Comparison of ENCODE assay signal across 14 cellular contexts in the genomic region with DNA sequence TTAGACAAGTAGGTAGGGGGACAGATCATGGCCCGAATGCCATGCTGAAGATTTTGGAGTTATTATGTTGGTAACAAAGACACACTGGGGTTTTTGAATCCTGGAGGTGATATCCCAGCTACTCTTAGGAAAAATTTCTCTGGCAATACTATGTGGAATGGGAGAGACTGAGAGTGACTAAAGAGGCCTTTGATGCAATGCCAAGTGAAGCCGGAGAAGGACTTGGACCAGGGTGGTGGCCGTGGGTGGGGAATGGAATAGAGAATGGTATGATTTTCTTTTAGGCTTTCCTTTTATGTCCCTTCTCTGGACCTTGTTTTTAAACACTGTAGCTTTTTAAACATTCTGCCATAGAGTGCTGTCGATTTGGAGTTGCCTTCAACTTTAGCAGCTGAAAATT.
"Had no signal": no experiment of that assay in that cellular context is flagged by ENCODE, and none has a peak within 500 bp of the region (broad histone marks: within the 10 kb centered on the region; RNA-seq: fewer than 3 reads in every experiment).

No MANE protein-coding gene starts in this region.

- ATAC-seq: natural killer cell treated with Interleukin-12 subunit alpha and Interleukin-12 subunit beta and Interleukin-15 and Interleukin-18, amount 100 ng/mL, for 72 hours had no signal

- H3K4me3 Mint-ChIP-seq: activated naive CD8-positive, alpha-beta T cell treated with anti-CD3 and anti-CD28 coated beads for 36 hours; activated T-helper 1 cell treated with anti-CD3 and anti-CD28 coated beads, Interleukin-12 subunit alpha, Interleukin-12 subunit beta, Interleukin-2, Interleukin-4 antibody, amounts not matched to agents 30 ng/mL and 10 ng/mL and 1 ng/mL, durations not matched to agents 14 hours and 24 hours and 36 hours; natural killer cell treated with Interleukin-12 subunit alpha and Interleukin-12 subunit beta and Interleukin-15 and Interleukin-18, amount 100 ng/mL, for 72 hours; T-helper 2 cell treated with Interferon-gamma antibody and Interleukin-4, amounts not matched to agents 5 μg/mL and 100 μg/mL, for 36 hours had no signal

- H3K27me3 ChIP-seq: right atrium auricular region, upper lobe of left lung had no signal

- H3K9me3 Mint-ChIP-seq: activated naive CD8-positive, alpha-beta T cell treated with anti-CD3 and anti-CD28 coated beads for 36 hours; activated T-helper 1 cell treated with anti-CD3 and anti-CD28 coated beads, Interleukin-12 subunit alpha, Interleukin-12 subunit beta, Interleukin-2, Interleukin-4 antibody, amounts not matched to agents 30 ng/mL and 10 ng/mL and 1 ng/mL, durations not matched to agents 14 hours and 24 hours and 36 hours; natural killer cell treated with Interleukin-12 subunit alpha and Interleukin-12 subunit beta and Interleukin-15 and Interleukin-18, amount 100 ng/mL, for 72 hours; T-helper 2 cell treated with Interferon-gamma antibody and Interleukin-4, amounts not matched to agents 5 μg/mL and 100 μg/mL, for 36 hours had no signal

- H3K36me3 Mint-ChIP-seq: activated naive CD8-positive, alpha-beta T cell treated with anti-CD3 and anti-CD28 coated beads for 36 hours; natural killer cell treated with Interleukin-12 subunit alpha and Interleukin-12 subunit beta and Interleukin-15 and Interleukin-18, amount 100 ng/mL, for 72 hours had no signal

- H3K4me3 ChIP-seq: left ventricle myocardium inferior, right atrium auricular region, skin epidermis, upper lobe of left lung had no signal

- H3K9me3 ChIP-seq: left ventricle myocardium inferior, right atrium auricular region, upper lobe of left lung had no signal

- H3K4me1 ChIP-seq: right atrium auricular region had no signal

- H3K27ac ChIP-seq: left ventricle myocardium inferior, right atrium auricular region, skin epidermis, upper lobe of left lung had no signal

- H3K27ac Mint-ChIP-seq: activated naive CD8-positive, alpha-beta T cell treated with anti-CD3 and anti-CD28 coated beads for 36 hours; activated T-helper 1 cell treated with anti-CD3 and anti-CD28 coated beads, Interleukin-12 subunit alpha, Interleukin-12 subunit beta, Interleukin-2, Interleukin-4 antibody, amounts not matched to agents 30 ng/mL and 10 ng/mL and 1 ng/mL, durations not matched to agents 14 hours and 24 hours and 36 hours; natural killer cell treated with Interleukin-12 subunit alpha and Interleukin-12 subunit beta and Interleukin-15 and Interleukin-18, amount 100 ng/mL, for 72 hours; progenitor cell of endocrine pancreas; T-helper 2 cell treated with Interferon-gamma antibody and Interleukin-4, amounts not matched to agents 5 μg/mL and 100 μg/mL, for 36 hours had no signal

- H3K4me1 Mint-ChIP-seq: activated naive CD8-positive, alpha-beta T cell treated with anti-CD3 and anti-CD28 coated beads for 36 hours had no signal

- DNase-seq: activated CD4-positive, alpha-beta T cell treated with anti-CD3 and anti-CD28 coated beads, Interleukin-2, amount 50 U/mL, for 1 hour; activated naive CD8-positive, alpha-beta T cell treated with anti-CD3 and anti-CD28 coated beads for 36 hours; glutamatergic neuron; left ventricle myocardium inferior; mesendoderm; stimulated activated CD4-positive, alpha-beta T cell treated with anti-CD3 and anti-CD28 coated beads, Interleukin-4, amount 100 ng/mL, for 24 hours; stimulated activated naive CD4-positive, alpha-beta T cell treated with Interleukin-2 at 50 U/mL for 16 hours; upper lobe of left lung had no signal

- H3K36me3 ChIP-seq: left ventricle myocardium inferior, right atrium auricular region, upper lobe of left lung had no signal

- H3K27me3 Mint-ChIP-seq: activated naive CD8-positive, alpha-beta T cell treated with anti-CD3 and anti-CD28 coated beads for 36 hours; natural killer cell treated with Interleukin-12 subunit alpha and Interleukin-12 subunit beta and Interleukin-15 and Interleukin-18, amount 100 ng/mL, for 72 hours; progenitor cell of endocrine pancreas had no signal
